8 cellular contexts compared by ENCODE assay signal in the genomic region with DNA sequence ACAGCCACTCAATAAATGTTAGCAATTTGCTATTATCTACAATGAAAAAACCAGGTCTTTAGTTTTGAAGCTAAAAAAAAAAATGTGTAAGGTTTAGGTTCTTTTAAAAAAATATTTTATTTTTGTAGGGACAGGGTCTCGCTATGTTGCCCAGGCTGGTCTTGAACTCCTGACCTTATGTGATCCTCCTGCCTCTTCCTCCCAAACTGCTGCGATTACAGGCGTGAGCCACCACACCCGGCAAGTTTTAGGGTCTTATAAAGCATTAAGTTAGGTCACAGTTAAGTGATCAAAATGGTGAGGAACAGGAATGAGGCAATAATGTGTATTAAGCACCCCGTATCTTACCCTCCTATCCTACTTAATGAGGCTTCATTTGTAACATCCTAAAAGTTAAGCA. TPM values are rescaled to one million over a fixed set of nuclear protein-coding genes. Genes with fewer than 3 reads are reported as not detected.
DNase-seq lines count a peak whose midpoint lies in the region; ATAC-seq and TF ChIP-seq lines count a peak whose summit lies in the region.

No MANE protein-coding gene starts in this region.

- peaks cover 15% of the 10 kb centered on the region for H3K36me3 Mint-ChIP-seq in Calu3 (ENCODE audit: insufficient read depth, unreplicated experiment)
- peaks cover 13 to 23% of the 10 kb centered on the region in 2 donors for H3K36me3 Mint-ChIP-seq in stimulated activated naive B cell treated with anti-CD40 and anti-IgM and Interleukin-4, amounts not matched to agents 10 μg/mL and 1 μg/mL and 100 μg/mL, for 72 hours

- peak overlapping the region; percentile 83 for H3K4me2 ChIP-seq in HCT116 (ENCODE audit: low read length)

- no TSS peak for BruUV-seq in Calu3 (replicated peaks; lab: Mats Ljungman, UMichigan)
- no TSS peak for BruUV-seq in HCT116 (replicated peaks; lab: Mats Ljungman, UMichigan)

- no peaks in the 10 kb centered on the region for H3K9me3 Mint-ChIP-seq in Calu3 (ENCODE audit: low read depth, unreplicated experiment)
- H3K9me3 Mint-ChIP-seq in stimulated activated naive B cell treated with anti-CD40 and anti-IgM and Interleukin-4, amounts not matched to agents 10 μg/mL and 1 μg/mL and 100 μg/mL, for 72 hours, result peaks cover 10 to 20% of the 10 kb centered on the region in 2 donors

- no peaks in the 10 kb centered on the region for H3K9me2 ChIP-seq in HCT116 (ENCODE audit: insufficient read depth)

- 50% methylated on average over 5 of the region's 5 CpGs for WGBS in right cardiac atrium

- ATAC-seq in HCT116 (peak; percentile 20), SK-N-SH treated with all-trans-retinoic acid at 6 μM for 48 hours (peak; percentile 15), right cardiac atrium (peak in 1 of 2 donors; percentile 4), GM21423 (IDR thresholded peaks at IDR 0.05; ENCODE audit: unreplicated experiment) (no peak)
- no peak for ATAC-seq in stimulated activated naive B cell treated with anti-CD40 and anti-IgM and Interleukin-4, amounts not matched to agents 10 μg/mL and 1 μg/mL and 100 μg/mL, for 72 hours (replicated peaks)

- TF ChIP-seq RAD21 in HCT116 (IDR thresholded peaks at IDR 0.05; ENCODE audit: low read depth), result no peak

- POLR2A ChIA-PET in HCT116 (lab: Charles Lee), result no interaction called here

- H3K4me3 Mint-ChIP-seq in Calu3 (ENCODE audit: low read depth, unreplicated experiment), result peak overlapping the region; percentile 95
- H3K4me3 Mint-ChIP-seq in stimulated activated naive B cell treated with anti-CD40 and anti-IgM and Interleukin-4, amounts not matched to agents 10 μg/mL and 1 μg/mL and 100 μg/mL, for 72 hours, result peak overlapping the region; percentile 92 to 99

- peaks cover 7% of the 10 kb centered on the region; the same call in 1 of the 2 replicates for H4K20me1 ChIP-seq in HCT116 (ENCODE audit: insufficient read depth)

- H3K4me1 ChIP-seq in HCT116 (ENCODE audit: control insufficient read depth in 1 of 2, insufficient read depth in 2 of 2, low read length in 2 of 2) (peaks cover 3 to 14% of the 10 kb centered on the region in 2 experiments; a peak in 3 of 4 replicates), right cardiac atrium (ENCODE audit: control insufficient read depth, insufficient read depth, low read length) (peaks cover 2% of the 10 kb centered on the region)

- DNase-seq in Calu3 (no peak), HCT116 (ENCODE audit: low read depth, low spot score) (no peak), right cardiac atrium (no peak), NCI-H1048 (lab: John Stamatoyannopoulos, UW) (no peak), NCI-H187 (lab: John Stamatoyannopoulos, UW) (no peak)
- no peak for DNase-seq in stimulated activated naive B cell treated with anti-CD40 and anti-IgM and Interleukin-4, amounts not matched to agents 10 μg/mL and 1 μg/mL and 100 μg/mL, for 72 hours

- no peak for TF ChIP-seq POLR2A in HCT116 (IDR thresholded peaks at IDR 0.05; ENCODE audit: borderline replicate concordance, extremely low read depth, insufficient read depth, insufficient read length)

- H3K9me3 ChIP-seq in HCT116 (ENCODE audit: control insufficient read depth in 1 of 2, insufficient read depth in 1 of 2, low read depth in 1 of 2, low read length in 2 of 2) (peaks cover 0 to 3% of the 10 kb centered on the region in 2 experiments; a peak in 1 of 4 replicates), right cardiac atrium (ENCODE audit: control insufficient read depth, low read length) (peaks cover 2% of the 10 kb centered on the region)

- H3K27ac ChIP-seq in HCT116 (ENCODE audit: low read depth, low read length) (peak overlapping the region; percentile 80), right cardiac atrium (ENCODE audit: low read length) (no peak overlapping the region)

- H3K9ac ChIP-seq in HCT116 (ENCODE audit: low read length), result peak overlapping the region; percentile 83

- H3K27me3 Mint-ChIP-seq in Calu3 (ENCODE audit: unreplicated experiment), result no peaks in the 10 kb centered on the region
- H3K27me3 Mint-ChIP-seq in stimulated activated naive B cell treated with anti-CD40 and anti-IgM and Interleukin-4, amounts not matched to agents 10 μg/mL and 1 μg/mL and 100 μg/mL, for 72 hours, result no peaks in the 10 kb centered on the region

- H3K27ac Mint-ChIP-seq in Calu3 (ENCODE audit: unreplicated experiment), result no peak overlapping the region
- H3K27ac Mint-ChIP-seq in stimulated activated naive B cell treated with anti-CD40 and anti-IgM and Interleukin-4, amounts not matched to agents 10 μg/mL and 1 μg/mL and 100 μg/mL, for 72 hours, result peak overlapping the region; percentile 98

- H3K4me1 Mint-ChIP-seq in Calu3 (ENCODE audit: low read depth, unreplicated experiment), result no peaks in the 10 kb centered on the region
- peaks cover 10 to 16% of the 10 kb centered on the region in 2 donors for H3K4me1 Mint-ChIP-seq in stimulated activated naive B cell treated with anti-CD40 and anti-IgM and Interleukin-4, amounts not matched to agents 10 μg/mL and 1 μg/mL and 100 μg/mL, for 72 hours

- intact Hi-C loops in Calu3 (cut with micrococcal nuclease; ENCODE audit: unreplicated experiment), result loop anchor here (10.0 kb wide), 1 partner anchor 294 kb away; no protein-coding TSS in a partner anchor
- intact Hi-C loops in HCT116 (cut with micrococcal nuclease), result no loop called here
- intact Hi-C loops in right cardiac atrium (cut with DNase I), result no loop called here

- H3K27me3 ChIP-seq in HCT116 (ENCODE audit: insufficient read depth, low read length), result no peaks in the 10 kb centered on the region
- H3K27me3 ChIP-seq in right cardiac atrium (ENCODE audit: control insufficient read depth, insufficient read depth), result no peaks in the 10 kb centered on the region

- peaks cover 56% of the 10 kb centered on the region for H3K79me2 ChIP-seq in HCT116 (ENCODE audit: insufficient read depth, low read length)

- peak overlapping the region; percentile 63 to 97 for H3K4me3 ChIP-seq in HCT116 (replicated peaks in 1 of 2; ENCODE audit: low read depth in 1 of 2, low read length in 2 of 2)
- H3K4me3 ChIP-seq in right cardiac atrium (ENCODE audit: low read length), result peak overlapping the region; percentile 97

- RAD21 ChIA-PET in HCT116 (lab: Charles Lee; ENCODE audit: low non-redundant PET in 1 of 2, low total read pairs in 2 of 2, uncharacterized antibody in 2 of 2, unreplicated experiment in 2 of 2), result no interaction called here

- no peak overlapping the region for H2AFZ ChIP-seq in HCT116 (ENCODE audit: low read depth, low read length, poor library complexity, severe bottlenecking)

- peaks cover 0 to 4% of the 10 kb centered on the region in 2 experiments; a peak in 1 of 4 replicates for H3K36me3 ChIP-seq in HCT116 (ENCODE audit: control insufficient read depth in 1 of 2, insufficient read depth in 2 of 2, low read length in 2 of 2)

- TF ChIP-seq CTCF in Calu3 (IDR thresholded peaks at IDR 0.05; ENCODE audit: unreplicated experiment) (no peak), HCT116 (IDR thresholded peaks at IDR 0.05 in 2 of 3, conservative IDR thresholded peaks at IDR 0.05 in 1 of 3; ENCODE audit: borderline replicate concordance in 1 of 3, insufficient read depth in 1 of 3, low read depth in 2 of 3, low read length in 2 of 3) (no peak)

- CTCF ChIA-PET in Calu3 (lab: Charles Lee) (no interaction called here), HCT116 (lab: Charles Lee) (no interaction called here)

TF ChIP-seq in HCT116, 20 proteins besides CTCF, POLR2A, EP300 and RAD21:
- TF ChIP-seq ZFX (IDR thresholded peaks at IDR 0.05) (no peak), EZH2phosphoT487 (IDR thresholded peaks at IDR 0.05; ENCODE audit: borderline replicate concordance) (no peak), CEBPB (IDR thresholded peaks at IDR 0.05; ENCODE audit: low read depth) (no peak), FOSL1 (IDR thresholded peaks at IDR 0.05; ENCODE audit: low read depth) (no peak), SIN3A (IDR thresholded peaks at IDR 0.05; ENCODE audit: low read depth) (no peak), SRF (IDR thresholded peaks at IDR 0.05; ENCODE audit: low read depth) (no peak), YY1 (IDR thresholded peaks at IDR 0.05; ENCODE audit: extremely low read depth, insufficient replicate concordance, low read depth, low read length) (no peak), TCF7L2 (IDR thresholded peaks at IDR 0.05; ENCODE audit: borderline replicate concordance, extremely low read depth, insufficient read depth, insufficient read length) (no peak), CBX3 (IDR thresholded peaks at IDR 0.05; ENCODE audit: low read depth) (no peak), SP1 (IDR thresholded peaks at IDR 0.05; ENCODE audit: low read depth) (no peak), ELF1 (IDR thresholded peaks at IDR 0.05; ENCODE audit: borderline replicate concordance, low read depth) (no peak), ZNF274 (IDR thresholded peaks at IDR 0.05; ENCODE audit: low read depth, low read length) (no peak)
- TF ChIP-seq, protein P1, sequence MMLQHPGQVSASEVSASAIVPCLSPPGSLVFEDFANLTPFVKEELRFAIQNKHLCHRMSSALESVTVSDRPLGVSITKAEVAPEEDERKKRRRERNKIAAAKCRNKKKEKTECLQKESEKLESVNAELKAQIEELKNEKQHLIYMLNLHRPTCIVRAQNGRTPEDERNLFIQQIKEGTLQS (IDR thresholded peaks at IDR 0.05), result no peak

TF ChIP-seq in SK-N-SH treated with all-trans-retinoic acid at 6 μM for 48 hours, 23 proteins besides CTCF, POLR2A, EP300 and RAD21:
- TF ChIP-seq ISL1 (CRISPR knock-in tag; IDR thresholded peaks at IDR 0.05) (no peak), ZNF70 (CRISPR knock-in tag; IDR thresholded peaks at IDR 0.05) (0 out of 2 replicates have a peak, but pooled peaks have one; percentile 48), PPARA (CRISPR knock-in tag; IDR thresholded peaks at IDR 0.05; ENCODE audit: borderline replicate concordance) (no peak)

RNA-seq across cellular contexts. Expression of a gene that starts 0.8 kb away (rescaled TPM):
- 59.8 and 71.2 TPM in 2 replicates for total RNA-seq in Calu3 (2022)
- total RNA-seq in HCT116 (2021; ENCODE audit: unreplicated experiment), result 45.7 TPM
- polyA plus RNA-seq in HCT116 (2012), result 246 and 326 TPM in 2 replicates
- 10 to 100 TPM; 58.3 to 67.9 (median 64.4) TPM for total RNA-seq in right cardiac atrium
- polyA plus RNA-seq in right cardiac atrium, result 131 TPM

Comparison
In these comparisons a context has a peak if more than half of its experiments do, and no peak if none do; other contexts are left out.
1. ATAC-seq: peak in HCT116 (single experiment) and SK-N-SH treated with all-trans-retinoic acid at 6 μM for 48 hours (single experiment); none in stimulated activated naive B cell treated with anti-CD40 and anti-IgM and Interleukin-4, amounts not matched to agents 10 μg/mL and 1 μg/mL and 100 μg/mL, for 72 hours (0 of 2) and GM21423 (single experiment).